ENCODE assay signal across 17 cellular contexts in genomic region chr4:7083597-7084563, GRCh38. TPM values are rescaled to one million over a fixed set of nuclear protein-coding genes. Genes with fewer than 3 reads are reported as not detected.
DNase-seq lines count a peak whose midpoint lies in the region; ATAC-seq and TF ChIP-seq lines count a peak whose summit lies in the region.
"Had no signal": no experiment of that assay in that cellular context is flagged by ENCODE, and none has a peak within 500 bp of the region (broad histone marks: within the 10 kb centered on the region; RNA-seq: fewer than 3 reads in every experiment).

No MANE protein-coding gene starts in this region.

- H2AK9ac ChIP-seq in IMR-90 (replicated peaks; ENCODE audit: low read depth, low read length, poor library complexity), result no peak overlapping the region

- H2AFZ ChIP-seq in IMR-90 (replicated peaks; ENCODE audit: low read length, poor library complexity), result peak overlapping the region; percentile 13
- H2AFZ ChIP-seq in fibroblast of lung (ENCODE audit: low read length), result peak overlapping the region; percentile 30
- H2AFZ ChIP-seq: hepatocyte had no signal

- H3K79me1 ChIP-seq in IMR-90 (ENCODE audit: low read depth in 1 of 2, low read length in 2 of 2), result no peaks in the 10 kb centered on the region

- H3K9ac ChIP-seq in IMR-90 (ENCODE audit: low read depth, low read length) (no peak overlapping the region), fibroblast of lung (ENCODE audit: insufficient read depth, low read length) (no peak overlapping the region), skeletal muscle satellite cell (ENCODE audit: low read depth, low read length) (no peak overlapping the region)

- H3K9me3 Mint-ChIP-seq in type B pancreatic cell, result peaks cover 6% of the 10 kb centered on the region
- H3K9me3 Mint-ChIP-seq: dendritic cell treated with granulocyte-macrophage colony-stimulating factor and Interleukin-4, amounts not matched to agents 40 ng/mL and 50 ng/mL, for 4 days had no signal

- H4K20me1 ChIP-seq in IMR-90 (ENCODE audit: insufficient read depth, low read length) (no peaks in the 10 kb centered on the region), fibroblast of lung (ENCODE audit: control insufficient read depth, extremely low read depth, insufficient read depth, low read length) (no peaks in the 10 kb centered on the region)

- TF ChIP-seq CTCF in IMR-90 (conservative IDR thresholded peaks at IDR 0.05; ENCODE audit: low read depth, low read length), result no peak
- TF ChIP-seq CTCF in Peyer's patch (IDR thresholded peaks at IDR 0.05), result no peak
- no peak for TF ChIP-seq CTCF in fibroblast of lung (conservative IDR thresholded peaks at IDR 0.05 in 1 of 2, IDR thresholded peaks at IDR 0.05 in 1 of 2; ENCODE audit: low read depth in 1 of 2, low read length in 2 of 2)
- no peak for TF ChIP-seq CTCF in type B pancreatic cell (conservative IDR thresholded peaks at IDR 0.05)
- no peak for TF ChIP-seq CTCF in upper lobe of left lung (IDR thresholded peaks at IDR 0.05)

- dilution Hi-C loops in IMR-90 (cut with HindIII; ENCODE audit: low sequenced_read_pairs, unreplicated experiment), result no loop called here

- 76% methylated on average over 2 of the region's 9 CpGs; no CpG with 5 or more reads in 1 of the 2 experiments for WGBS in IMR-90 (ENCODE audit: extremely low coverage in 2 of 2, insufficient read length in 1 of 2), 2 experiments
- WGBS in upper lobe of left lung, 2 donors, result 61% methylated on average over 7 to 9 of the region's 9 CpGs

- H3K27ac Mint-ChIP-seq in type B pancreatic cell, result no peak overlapping the region
- H3K27ac Mint-ChIP-seq: activated T-helper 2 cell treated with anti-CD3 and anti-CD28 coated beads, Interferon-gamma antibody, Interleukin-2, Interleukin-4, amounts not matched to agents 10 μg/mL and 5 μg/mL and 100 μg/mL, durations not matched to agents 14 hours and 24 hours and 36 hours; dendritic cell treated with granulocyte-macrophage colony-stimulating factor and Interleukin-4, amounts not matched to agents 40 ng/mL and 50 ng/mL, for 4 days; progenitor cell of endocrine pancreas had no signal

- no peaks in the 10 kb centered on the region for H3K79me2 ChIP-seq in fibroblast of lung (ENCODE audit: control insufficient read depth, insufficient read depth, low read length)
- H3K79me2 ChIP-seq: hepatocyte had no signal

- no peak overlapping the region for H4K91ac ChIP-seq in IMR-90 (ENCODE audit: insufficient read depth, low read depth, low read length)

- H3K27me3 ChIP-seq in IMR-90 (ENCODE audit: control insufficient read depth, insufficient read depth, low read length) (peaks cover 25% of the 10 kb centered on the region), Peyer's patch (no peaks in the 10 kb centered on the region), fibroblast of lung (ENCODE audit: control insufficient read depth, insufficient read depth, low read length) (peaks cover 7% of the 10 kb centered on the region), skeletal muscle satellite cell (ENCODE audit: control insufficient read depth, insufficient read depth, low read length) (peaks cover 25% of the 10 kb centered on the region), upper lobe of left lung (no peaks in the 10 kb centered on the region)

- H3K4me3 Mint-ChIP-seq in type B pancreatic cell, result no peak overlapping the region
- H3K4me3 Mint-ChIP-seq: dendritic cell treated with granulocyte-macrophage colony-stimulating factor and Interleukin-4, amounts not matched to agents 40 ng/mL and 50 ng/mL, for 4 days had no signal

- H3K36me3 Mint-ChIP-seq in type B pancreatic cell, result no peaks in the 10 kb centered on the region

- H2BK120ac ChIP-seq in IMR-90 (ENCODE audit: low read depth, low read length), result no peak overlapping the region

- H3K27ac ChIP-seq in IMR-90 (ENCODE audit: insufficient read depth, low read length), result no peak overlapping the region
- no peak overlapping the region for H3K27ac ChIP-seq in Peyer's patch
- H3K27ac ChIP-seq in fibroblast of lung (ENCODE audit: insufficient read depth, low read length), result no peak overlapping the region
- no peak overlapping the region for H3K27ac ChIP-seq in upper lobe of left lung
- H3K27ac ChIP-seq: C4-2B, hepatocyte, WERI-Rb-1 had no signal

- DNase-seq in IMR-90, result no peak
- DNase-seq in Peyer's patch, result no peak
- DNase-seq in fibroblast of lung (ENCODE audit: low read depth in 2 of 2), result no peak
- DNase-seq in NCI-H1694 treated with DMSO at 0.1 percent for 48 hours (lab: John Stamatoyannopoulos, UW), result no peak
- DNase-seq in type B pancreatic cell (ENCODE audit: extremely low spot score, unreplicated experiment), result no peak
- no peak for DNase-seq in upper lobe of left lung
- DNase-seq: DMS53, kidney glomerular epithelial cell, NCI-H146, WERI-Rb-1 had no signal

- H2BK20ac ChIP-seq in IMR-90 (ENCODE audit: low read depth, low read length), result no peak overlapping the region

- no peak for TF ChIP-seq EP300 in upper lobe of left lung (IDR thresholded peaks at IDR 0.05)

- H3K4me1 ChIP-seq in IMR-90 (ENCODE audit: control insufficient read depth, insufficient read depth, low read length) (no peaks in the 10 kb centered on the region), Peyer's patch (no peaks in the 10 kb centered on the region), fibroblast of lung (ENCODE audit: control insufficient read depth, extremely low read depth, insufficient read depth, low read length) (no peaks in the 10 kb centered on the region), skeletal muscle satellite cell (ENCODE audit: control insufficient read depth, insufficient read depth, low read length) (no peaks in the 10 kb centered on the region), upper lobe of left lung (no peaks in the 10 kb centered on the region)

- CTCF ChIA-PET in IMR-90 (lab: Yijun Ruan, JAX), result no interaction called here

- H3K4me2 ChIP-seq in IMR-90 (ENCODE audit: low read depth, low read length) (0 out of 2 replicates have a peak overlapping the region, but pooled peaks have one; percentile 52), fibroblast of lung (ENCODE audit: extremely low read depth, insufficient read depth, low read length) (peak overlapping the region; percentile 13), skeletal muscle satellite cell (ENCODE audit: low read length) (peak overlapping the region; percentile 6)
- H3K4me2 ChIP-seq: hepatocyte had no signal

- H3K4ac ChIP-seq in IMR-90 (ENCODE audit: low read depth, low read length), result no peak overlapping the region

- POLR2A ChIA-PET in IMR-90 (lab: Charles Lee; ENCODE audit: unreplicated experiment), result no interaction called here

- BruUV-seq in IMR-90 (replicated peaks; lab: Mats Ljungman, UMichigan), result no TSS peak

- no peak overlapping the region for H2BK5ac ChIP-seq in IMR-90 (ENCODE audit: low read depth, low read length, poor library complexity, severe bottlenecking)

- H3K23ac ChIP-seq in IMR-90 (ENCODE audit: low read depth, low read length), result no peak overlapping the region

- H2BK15ac ChIP-seq in IMR-90 (ENCODE audit: low read depth, low read length), result no peak overlapping the region

- no peak for TF ChIP-seq RAD21 in IMR-90 (IDR thresholded peaks at IDR 0.05; ENCODE audit: low read length)

- no peak overlapping the region for H4K8ac ChIP-seq in IMR-90 (ENCODE audit: low read depth in 2 of 2, low read length in 2 of 2)

- ATAC-seq in IMR-90 (ENCODE audit: low read depth) (peak; percentile 40), upper lobe of left lung (ENCODE audit: low FRiP score in 2 of 2) (no peak)
- ATAC-seq: esophagus mucosa had no signal

- H3K56ac ChIP-seq in IMR-90 (ENCODE audit: extremely low read depth, insufficient read depth, low read length), result no peak overlapping the region

- no peaks in the 10 kb centered on the region for H3K36me3 ChIP-seq in IMR-90 (ENCODE audit: control insufficient read depth, insufficient read depth, low read length)
- H3K36me3 ChIP-seq in Peyer's patch, result no peaks in the 10 kb centered on the region
- H3K36me3 ChIP-seq in fibroblast of lung (ENCODE audit: control insufficient read depth, insufficient read depth, low read length), result no peaks in the 10 kb centered on the region
- no peaks in the 10 kb centered on the region for H3K36me3 ChIP-seq in skeletal muscle satellite cell (ENCODE audit: insufficient read depth, low read length)
- no peaks in the 10 kb centered on the region for H3K36me3 ChIP-seq in upper lobe of left lung
- H3K36me3 ChIP-seq: WERI-Rb-1 had no signal

- no peak overlapping the region for H3K18ac ChIP-seq in IMR-90 (ENCODE audit: low read depth, low read length)

- H3K4me3 ChIP-seq in IMR-90 (ENCODE audit: insufficient read depth, low read depth, low read length) (no peak overlapping the region; the same call in 1 of the 2 replicates), Peyer's patch (peak overlapping the region in 3 of 4 donors; percentile 6 to 39 (median 19)), fibroblast of lung (replicated peaks in 1 of 4; ENCODE audit: control extremely low read depth in 1 of 4, insufficient read depth in 1 of 4, low read depth in 3 of 4, low read length in 4 of 4) (no peak overlapping the region), skeletal muscle satellite cell (ENCODE audit: low read length) (no peak overlapping the region), upper lobe of left lung (peak overlapping the region in 2 of 4 donors; percentile 30 to 36)
- H3K4me3 ChIP-seq: hepatocyte had no signal

- H3K9me3 ChIP-seq in IMR-90 (ENCODE audit: control insufficient read depth, insufficient read depth, low read length), result peaks cover 2% of the 10 kb centered on the region; the same call in 1 of the 2 replicates
- peaks cover 0 to 6% (median 0%) of the 10 kb centered on the region in 4 donors for H3K9me3 ChIP-seq in Peyer's patch
- H3K9me3 ChIP-seq in fibroblast of lung (ENCODE audit: control insufficient read depth, insufficient read depth, low read depth, low read length), result no peaks in the 10 kb centered on the region
- no peaks in the 10 kb centered on the region for H3K9me3 ChIP-seq in skeletal muscle satellite cell (replicated peaks; ENCODE audit: low read length)
- peaks cover 0 to 3% (median 0%) of the 10 kb centered on the region in 4 donors for H3K9me3 ChIP-seq in upper lobe of left lung

- peaks cover 8% of the 10 kb centered on the region for H3K27me3 Mint-ChIP-seq in type B pancreatic cell

- H3K14ac ChIP-seq in IMR-90 (replicated peaks; ENCODE audit: low read depth, low read length), result no peak overlapping the region

- intact Hi-C loops in IMR-90 (cut with micrococcal nuclease), result loop anchor here (5.0 kb wide), 1 partner anchor 752 kb away; no protein-coding TSS in a partner anchor

- in situ Hi-C loops in IMR-90 (cut with MboI; ENCODE audit: low sequenced_read_pairs), result no loop called here

- no peak overlapping the region for H2AK5ac ChIP-seq in IMR-90 (ENCODE audit: low read depth, low read length)

- no peaks in the 10 kb centered on the region for H3K4me1 Mint-ChIP-seq in type B pancreatic cell (ENCODE audit: unreplicated experiment)

- H3K9me1 ChIP-seq in IMR-90 (ENCODE audit: insufficient read depth, low read length), result no peaks in the 10 kb centered on the region

- no peak overlapping the region for H4K5ac ChIP-seq in IMR-90 (ENCODE audit: low read depth, low read length)

- TF ChIP-seq POLR2A in IMR-90 (IDR thresholded peaks at IDR 0.05; ENCODE audit: low read depth, low read length), result no peak
- no peak for TF ChIP-seq POLR2A in Peyer's patch (IDR thresholded peaks at IDR 0.05)
- TF ChIP-seq POLR2A in upper lobe of left lung (IDR thresholded peaks at IDR 0.05), result no peak

RNA-seq across cellular contexts. Expression of gene GRPEL1, which starts 16.0 kb away (rescaled TPM):
- 33.0 and 48.6 TPM in 2 replicates for total RNA-seq in IMR-90 (2012; rRNA removed)
- polyA plus RNA-seq in IMR-90 (2012; rRNA removed), result 32.0 and 33.9 TPM in 2 replicates
- 9.0 and 14.6 TPM in 2 replicates for polyA plus RNA-seq in IMR-90 (2012; cell fraction: cytosol; rRNA removed)
- 5.0 and 19.1 TPM in 2 replicates for polyA plus RNA-seq in IMR-90 (2012; cell fraction: nucleus; rRNA removed; ENCODE audit: low replicate concordance)
- 10 to 100 TPM; 13.2 to 35.4 (median 17.8) TPM for total RNA-seq in Peyer's patch
- total RNA-seq in fibroblast of lung, result 16.3 and 20.8 TPM in 2 replicates
- polyA plus RNA-seq in fibroblast of lung, result 42.7 and 49.1 TPM in 2 replicates
- 39.1 and 45.2 TPM in 2 replicates for polyA plus RNA-seq in fibroblast of lung (2012)
- 6.6 and 6.7 TPM in 2 replicates for polyA minus RNA-seq in fibroblast of lung (ENCODE audit: low replicate concordance)
- total RNA-seq in skeletal muscle satellite cell (2012; rRNA removed), result 40.8 and 44.3 TPM in 2 replicates
- 28.4 and 31.4 TPM in 2 replicates for total RNA-seq in type B pancreatic cell (ENCODE audit: low replicate concordance)
- total RNA-seq in upper lobe of left lung, result 10 to 100 TPM in 5 of 6 donors, 1 to 10 TPM in 1; 9.4 to 29.0 (median 24.2) TPM

RNA-seq across cellular contexts. Expression of gene TADA2B, which starts 40.7 kb away (rescaled TPM):
- 6.1 and 8.1 TPM in 2 replicates for total RNA-seq in IMR-90 (2012; rRNA removed)
- polyA plus RNA-seq in IMR-90 (2012; rRNA removed), result 8.1 and 8.6 TPM in 2 replicates
- 5.2 and 6.9 TPM in 2 replicates for polyA plus RNA-seq in IMR-90 (2012; cell fraction: cytosol; rRNA removed)
- polyA plus RNA-seq in IMR-90 (2012; cell fraction: nucleus; rRNA removed; ENCODE audit: low replicate concordance), result 5.7 and 6.6 TPM in 2 replicates
- 10 to 100 TPM; 23.1 to 31.4 (median 27.8) TPM for total RNA-seq in Peyer's patch
- total RNA-seq in fibroblast of lung, result 10.0 and 12.6 TPM in 2 replicates
- polyA plus RNA-seq in fibroblast of lung, result 8.0 and 8.5 TPM in 2 replicates
- 11.4 and 12.8 TPM in 2 replicates for polyA plus RNA-seq in fibroblast of lung (2012)
- 8.7 and 10.4 TPM in 2 replicates for polyA minus RNA-seq in fibroblast of lung (ENCODE audit: low replicate concordance)
- total RNA-seq in skeletal muscle satellite cell (2012; rRNA removed), result 9.9 and 10.5 TPM in 2 replicates
- 21.7 and 23.1 TPM in 2 replicates for total RNA-seq in type B pancreatic cell (ENCODE audit: low replicate concordance)
- 10 to 100 TPM; 20.8 to 29.0 (median 26.2) TPM for total RNA-seq in upper lobe of left lung

Comparison
In these comparisons a context has a peak if more than half of its experiments do, and no peak if none do; other contexts are left out.
1. H3K4me3 ChIP-seq: peak in Peyer's patch (3 of 4); none in IMR-90 (single experiment), fibroblast of lung (0 of 4) and skeletal muscle satellite cell (single experiment).
2. Peak in every context shown above with its lines, with median percentiles within 50 percentile points of each other: H3K4me2 ChIP-seq.